Comparison of ENCODE assay signal across 8 cellular contexts in genomic region chr5:154445422-154446182, GRCh38. TPM values are rescaled to one million over a fixed set of nuclear protein-coding genes. Genes with fewer than 3 reads are reported as not detected.
DNase-seq lines count a peak whose midpoint lies in the region; ATAC-seq and TF ChIP-seq lines count a peak whose summit lies in the region.

TSS of gene SAP30L (plus strand) at chr5:154445997. CDS start at chr5:154446605, 608 bp downstream.

- peak within 1 kb of the TSS; percentile 92 for H2AFZ ChIP-seq in PC-9

- peak within 1 kb of the TSS; percentile 77 to 84 for H3K9ac ChIP-seq in mucosa of rectum (ENCODE audit: low read depth in 1 of 2, low read length in 2 of 2)

- H3K79me2 ChIP-seq in PC-9 (ENCODE audit: low read depth): peaks cover 53% of the 10 kb centered on the region

- ATAC-seq in GM21619 (IDR thresholded peaks at IDR 0.05; ENCODE audit: unreplicated experiment): peak; percentile 88

- intact Hi-C loops in PC-9 (cut with micrococcal nuclease; ENCODE audit: unreplicated experiment): loop anchor here (1.0 to 10.0 kb wide), 8 partner anchors 78 to 409 kb away; partner anchors contain the start of genes CNOT8, FAM114A2, FAXDC2 and GALNT10

- peaks cover 6% of the 10 kb centered on the region; the same call in 1 of the 2 replicates for H4K20me1 ChIP-seq in PC-9 (ENCODE audit: insufficient read depth)

- TF ChIP-seq EP300 in Ishikawa (IDR thresholded peaks at IDR 0.05; ENCODE audit: borderline replicate concordance): no peak

- DNase-seq in DMS53 (lab: John Stamatoyannopoulos, UW) (peak; percentile 97), PC-9 (peak; percentile 83 to 99), epithelial cell of proximal tubule (ENCODE audit: low read depth) (peak; percentile 19)
- peak; percentile 99 for DNase-seq in activated T-cell treated with anti-CD3 and anti-CD28 coated beads, Interleukin-2, amount 50 U/mL, for 1 hour
- DNase-seq in stimulated activated CD8-positive, alpha-beta memory T cell treated with anti-CD3 and anti-CD28 coated beads, Interleukin-4, amount 100 ng/mL, for 4 hours (ENCODE audit: low read depth in 2 of 2, low spot score in 1 of 2): peak; percentile 84 to 87

- no peaks in the 10 kb centered on the region for H3F3A ChIP-seq in PC-9 (ENCODE audit: insufficient read depth, low read depth)

- no peak for TF ChIP-seq RAD21 in Ishikawa (IDR thresholded peaks at IDR 0.05; ENCODE audit: low read depth)

- H3K36me3 ChIP-seq in PC-9 (ENCODE audit: low read depth): peaks cover 6% of the 10 kb centered on the region; the same call in 1 of the 2 replicates
- peaks cover 16 to 20% of the 10 kb centered on the region in 2 donors for H3K36me3 ChIP-seq in mucosa of rectum (ENCODE audit: control insufficient read depth in 2 of 2, insufficient read depth in 2 of 2, low read length in 2 of 2)

- TF ChIP-seq CTCF in PC-9 (conservative IDR thresholded peaks at IDR 0.05) (no peak), epithelial cell of proximal tubule (conservative IDR thresholded peaks at IDR 0.05; ENCODE audit: low read depth, low read length) (no peak)

- H3K9me2 ChIP-seq in PC-9 (ENCODE audit: insufficient read depth): no peaks in the 10 kb centered on the region

- CTCF ChIA-PET in PC-9 (lab: Charles Lee): interaction anchor here (0.6 kb wide), 1 partner anchor 18 kb away, joined by 4 read pairs; no protein-coding TSS in a partner anchor

- POLR2A ChIA-PET in PC-9 (lab: Charles Lee; ENCODE audit: unreplicated experiment): no interaction called here

- H3K4me3 ChIP-seq in PC-9 (peak within 1 kb of the TSS; percentile 95), epithelial cell of proximal tubule (ENCODE audit: low read depth, low read length) (peak within 1 kb of the TSS; percentile 69), mucosa of rectum (ENCODE audit: low read length in 2 of 2) (peak within 1 kb of the TSS; percentile 72 to 92)

- BruUV-seq in PC-9 (replicated peaks; lab: Mats Ljungman, UMichigan): no TSS peak

- no peak within 1 kb of the TSS for H3K27ac ChIP-seq in PC-9
- peak within 1 kb of the TSS; percentile 57 to 84 for H3K27ac ChIP-seq in mucosa of rectum (ENCODE audit: low read depth in 2 of 2, low read length in 2 of 2)

- H3K4me1 ChIP-seq in PC-9 (replicated peaks; ENCODE audit: insufficient read depth) (peaks cover 32% of the 10 kb centered on the region), mucosa of rectum (ENCODE audit: control insufficient read depth in 2 of 2, insufficient read depth in 2 of 2, low read length in 2 of 2) (peaks cover 15 to 16% of the 10 kb centered on the region in 2 donors)

- no peaks in the 10 kb centered on the region for H3K9me3 ChIP-seq in PC-9 (ENCODE audit: insufficient read depth, low read depth)
- H3K9me3 ChIP-seq in mucosa of rectum (ENCODE audit: control insufficient read depth in 2 of 2, low read length in 2 of 2): no peaks in the 10 kb centered on the region

- peak within 1 kb of the TSS; percentile 93 for H3K4me2 ChIP-seq in PC-9

- H3K27me3 ChIP-seq in PC-9 (ENCODE audit: insufficient read depth, low read depth) (no peaks in the 10 kb centered on the region), mucosa of rectum (ENCODE audit: control insufficient read depth in 2 of 2, insufficient read depth in 2 of 2, low read length in 2 of 2) (no peaks in the 10 kb centered on the region)

TF ChIP-seq in Ishikawa, 13 proteins besides CTCF, POLR2A, EP300 and RAD21:
- no peak for TF ChIP-seq CREB1 (IDR thresholded peaks at IDR 0.05; ENCODE audit: low read depth)
- no peak for TF ChIP-seq TCF12 (IDR thresholded peaks at IDR 0.05; ENCODE audit: low read depth)
- TF ChIP-seq TAF1 (IDR thresholded peaks at IDR 0.05; ENCODE audit: low read depth): peak; percentile 80

RNA-seq across cellular contexts. Expression of gene SAP30L, which starts in this region (rescaled TPM):
- total RNA-seq in PC-9 (2021) (42.8 and 53.0 TPM in 2 replicates), epithelial cell of proximal tubule (9.1 and 22.5 TPM in 2 replicates)

Comparison
In these comparisons a context has a peak if more than half of its experiments do, and no peak if none do; other contexts are left out.
1. DNase-seq: peak in every context shown above with its lines; median percentile 99 in activated T-cell treated with anti-CD3 and anti-CD28 coated beads, Interleukin-2, amount 50 U/mL, for 1 hour; 97 in DMS53; 91 in PC-9; 86 in stimulated activated CD8-positive, alpha-beta memory T cell treated with anti-CD3 and anti-CD28 coated beads, Interleukin-4, amount 100 ng/mL, for 4 hours; 19 in epithelial cell of proximal tubule.